1 cellular context compared by ENCODE assay signal in genomic region chrX:11427082-11428033, GRCh38.
TF ChIP-seq lines count a peak whose summit lies in the region.

No MANE protein-coding gene starts in this region.

TF ChIP-seq in GM23338, 12 proteins besides CTCF, POLR2A, EP300 and RAD21 (continued from another document):
- TF ChIP-seq ZNF462 (CRISPR knock-in tag; IDR thresholded peaks at IDR 0.05) = no peak
